Comparison of ENCODE assay signal across 9 cellular contexts in genomic region chr7:44488955-44489354, GRCh38. TPM values are rescaled to one million over a fixed set of nuclear protein-coding genes. Genes with fewer than 3 reads are reported as not detected.
DNase-seq lines count a peak whose midpoint lies in the region; ATAC-seq and TF ChIP-seq lines count a peak whose summit lies in the region.
"Had no signal": no experiment of that assay in that cellular context is flagged by ENCODE, and none has a peak within 500 bp of the region (broad histone marks: within the 10 kb centered on the region; RNA-seq: fewer than 3 reads in every experiment).

No MANE protein-coding gene starts in this region.

- DNase-seq in BJ (ENCODE audit: low read depth) (no peak), EL (no peak), NCI-H82 treated with DMSO at 0.1 percent for 48 hours (lab: John Stamatoyannopoulos, UW; ENCODE audit: unreplicated experiment) (no peak), H4 (ENCODE audit: low spot score) (no peak), colonic mucosa (no peak)
- no peak for DNase-seq in central memory CD8-positive, alpha-beta T cell (ENCODE audit: low spot score in 2 of 2)
- no peak for DNase-seq in natural killer cell treated with Interleukin-12 subunit alpha and Interleukin-12 subunit beta and Interleukin-15 and Interleukin-18, amount 100 ng/mL, for 72 hours (ENCODE audit: low spot score)
- DNase-seq: activated effector memory CD4-positive, alpha-beta T cell treated with Interleukin-2 at 50 U/mL for 16 hours had no signal

- H3K4me1 Mint-ChIP-seq in IgD-negative memory B cell, result peaks cover 31 to 48% (median 35%) of the 10 kb centered on the region in 3 donors
- peaks cover 58% of the 10 kb centered on the region for H3K4me1 Mint-ChIP-seq in central memory CD8-positive, alpha-beta T cell
- H3K4me1 Mint-ChIP-seq in natural killer cell treated with Interleukin-12 subunit alpha and Interleukin-12 subunit beta and Interleukin-15 and Interleukin-18, amount 100 ng/mL, for 72 hours (ENCODE audit: low read depth in 2 of 2), result peaks cover 39 to 48% of the 10 kb centered on the region in 2 donors

- H3K27me3 ChIP-seq in BJ (ENCODE audit: control insufficient read depth, insufficient read depth, low read length) (no peaks in the 10 kb centered on the region), colonic mucosa (no peaks in the 10 kb centered on the region)

- H3K4me3 ChIP-seq in BJ (ENCODE audit: low read depth, low read length) (peak overlapping the region; percentile 75), colonic mucosa (no peak overlapping the region)

- peaks cover 4% of the 10 kb centered on the region; the same call in 1 of the 2 replicates for H3K36me3 ChIP-seq in BJ (ENCODE audit: control insufficient read depth, insufficient read depth, low read length)
- H3K36me3 ChIP-seq in colonic mucosa, result peaks cover 4% of the 10 kb centered on the region

- H3K4me1 ChIP-seq in colonic mucosa, result peaks cover 9% of the 10 kb centered on the region

- H3K9ac ChIP-seq in colonic mucosa (ENCODE audit: low read depth in 2 of 2, low read length in 2 of 2), result peak overlapping the region in 1 of 2 donors; percentile 91

- H3K36me3 Mint-ChIP-seq in IgD-negative memory B cell, result peaks cover 6% of the 10 kb centered on the region
- peaks cover 31% of the 10 kb centered on the region for H3K36me3 Mint-ChIP-seq in central memory CD8-positive, alpha-beta T cell (ENCODE audit: insufficient read depth)
- peaks cover 18% of the 10 kb centered on the region for H3K36me3 Mint-ChIP-seq in natural killer cell treated with Interleukin-12 subunit alpha and Interleukin-12 subunit beta and Interleukin-15 and Interleukin-18, amount 100 ng/mL, for 72 hours

- no peak overlapping the region for H3K27ac ChIP-seq in colonic mucosa

- H3K27ac Mint-ChIP-seq in IgD-negative memory B cell, result peak overlapping the region in 1 of 3 donors; percentile 87
- H3K27ac Mint-ChIP-seq in central memory CD8-positive, alpha-beta T cell (ENCODE audit: low read depth), result no peak overlapping the region
- peak overlapping the region in 1 of 2 donors; percentile 94 for H3K27ac Mint-ChIP-seq in natural killer cell treated with Interleukin-12 subunit alpha and Interleukin-12 subunit beta and Interleukin-15 and Interleukin-18, amount 100 ng/mL, for 72 hours

- POLR2A ChIA-PET in BJ (lab: Charles Lee), result no interaction called here

- no peak for TF ChIP-seq CTCF in BJ (IDR thresholded peaks at IDR 0.05; ENCODE audit: insufficient read depth, low read depth, low read length)
- TF ChIP-seq CTCF in colonic mucosa (IDR thresholded peaks at IDR 0.05), result no peak

- CTCF ChIA-PET in BJ (lab: Yijun Ruan, JAX), result interaction anchor here (0.6 to 3.1 kb wide), 2 partner anchors 137 to 248 kb away, joined by 3 to 10 read pairs; no protein-coding TSS in a partner anchor

- peaks cover 0 to under 1% (median 0%) of the 10 kb centered on the region in 3 donors for H3K9me3 Mint-ChIP-seq in IgD-negative memory B cell
- H3K9me3 Mint-ChIP-seq in central memory CD8-positive, alpha-beta T cell, result no peaks in the 10 kb centered on the region
- no peaks in the 10 kb centered on the region for H3K9me3 Mint-ChIP-seq in natural killer cell treated with Interleukin-12 subunit alpha and Interleukin-12 subunit beta and Interleukin-15 and Interleukin-18, amount 100 ng/mL, for 72 hours

- no peak for ATAC-seq in central memory CD8-positive, alpha-beta T cell (replicated peaks; ENCODE audit: extremely low read depth, poor library complexity, severe bottlenecking)
- no peak for ATAC-seq in natural killer cell treated with Interleukin-12 subunit alpha and Interleukin-12 subunit beta and Interleukin-15 and Interleukin-18, amount 100 ng/mL, for 72 hours

- H3K4me3 Mint-ChIP-seq in IgD-negative memory B cell, result peak overlapping the region; percentile 89 to 100 (median 93)
- peak overlapping the region; percentile 79 for H3K4me3 Mint-ChIP-seq in central memory CD8-positive, alpha-beta T cell
- peak overlapping the region; percentile 92 for H3K4me3 Mint-ChIP-seq in natural killer cell treated with Interleukin-12 subunit alpha and Interleukin-12 subunit beta and Interleukin-15 and Interleukin-18, amount 100 ng/mL, for 72 hours

- no peaks in the 10 kb centered on the region for H3K27me3 Mint-ChIP-seq in IgD-negative memory B cell
- H3K27me3 Mint-ChIP-seq in central memory CD8-positive, alpha-beta T cell, result no peaks in the 10 kb centered on the region
- H3K27me3 Mint-ChIP-seq in natural killer cell treated with Interleukin-12 subunit alpha and Interleukin-12 subunit beta and Interleukin-15 and Interleukin-18, amount 100 ng/mL, for 72 hours, result no peaks in the 10 kb centered on the region

- intact Hi-C loops in colonic mucosa (cut with DNase I), result no loop called here

- no peaks in the 10 kb centered on the region for H3K9me3 ChIP-seq in colonic mucosa

RNA-seq across cellular contexts. Expression of gene NUDCD3, which starts 1.5 kb away (rescaled TPM):
- polyA plus RNA-seq in BJ (2011; rRNA removed) (78.2 and 82.8 TPM in 2 replicates), IgD-negative memory B cell (57.4 TPM)
- 50.4 and 61.0 TPM in 2 replicates for polyA minus RNA-seq in BJ (2011; rRNA and poly(A)+ RNA removed)
- total RNA-seq in natural killer cell treated with Interleukin-12 subunit alpha and Interleukin-12 subunit beta and Interleukin-15 and Interleukin-18, amount 100 ng/mL, for 72 hours, result 100 to 1,000 TPM in 1 of 2 donors, 10 to 100 TPM in 1; 70.8 to 108 TPM
- 81.1 and 99.4 TPM in 2 replicates for total RNA-seq in H4 (2014; rRNA removed; shearing (Covaris generic))
- total RNA-seq in colonic mucosa, result 100 to 1,000 TPM in 1 of 2 donors, 10 to 100 TPM in 1; 77.7 to 105 TPM

RNA-seq across cellular contexts. Expression of gene NPC1L1, which starts 52.2 kb away (rescaled TPM):
- polyA plus RNA-seq in BJ (2011; rRNA removed) (not detected in 2 replicates), IgD-negative memory B cell (not detected)
- not detected in 2 replicates for polyA minus RNA-seq in BJ (2011; rRNA and poly(A)+ RNA removed)
- total RNA-seq in natural killer cell treated with Interleukin-12 subunit alpha and Interleukin-12 subunit beta and Interleukin-15 and Interleukin-18, amount 100 ng/mL, for 72 hours, result under 1 TPM in 1 of 2 donors, not detected in 1; 0.12 TPM
- total RNA-seq in H4 (2014; rRNA removed; shearing (Covaris generic)), result 0.10 TPM in 1 of 2 replicates, not detected in the other
- under 1 TPM; 0.10 to 0.11 TPM for total RNA-seq in colonic mucosa
